Comparison of ENCODE assay signal across 8 cellular contexts in the genomic region with DNA sequence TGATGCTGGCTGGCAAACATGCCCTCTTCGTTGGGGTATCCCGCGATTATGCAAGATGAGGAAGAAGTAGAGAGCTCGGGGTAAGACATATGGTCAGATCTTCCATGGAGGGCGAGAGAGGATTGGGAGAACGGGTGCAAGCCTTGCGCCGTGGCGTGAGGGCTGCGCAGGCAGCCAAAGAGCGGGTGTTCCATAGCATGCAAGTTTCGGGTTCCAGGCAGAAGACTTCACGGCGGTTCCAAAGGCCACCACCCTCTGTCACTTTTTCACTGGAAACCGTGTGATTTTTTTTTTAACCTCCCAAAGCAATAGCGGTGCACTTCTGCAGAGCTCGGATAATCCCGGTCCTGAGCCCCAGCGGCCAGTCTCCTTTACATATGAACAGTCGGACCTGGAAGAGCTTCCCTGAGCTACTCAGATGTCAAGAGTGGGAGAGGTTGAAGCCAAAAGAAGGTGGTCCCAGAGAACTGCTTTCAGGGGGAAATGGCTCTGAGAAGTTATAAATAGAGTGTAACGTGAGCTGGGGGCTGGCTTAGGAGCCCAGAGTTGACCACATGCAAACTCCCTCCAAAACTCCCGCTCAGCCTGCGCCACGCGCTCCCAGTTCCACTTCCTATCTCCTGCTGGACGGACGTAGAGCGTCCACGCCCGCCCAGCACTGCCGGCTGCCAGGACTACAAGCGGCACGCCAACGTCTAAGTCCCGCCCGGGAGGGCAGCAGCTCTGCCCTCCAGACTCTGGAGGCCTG. TPM values are rescaled to one million over a fixed set of nuclear protein-coding genes. Genes with fewer than 3 reads are reported as not detected.
DNase-seq lines count a peak whose midpoint lies in the region; ATAC-seq and TF ChIP-seq lines count a peak whose summit lies in the region.

A gene (minus strand): TSS at position 475 of the 748 bp plus-strand sequence. CDS start 281 bp downstream, at position 194.

- H3K27me3 ChIP-seq in dorsolateral prefrontal cortex, result peaks cover 0 to 72% (median 49%) of the 10 kb centered on the region in 45 donors
- no peaks in the 10 kb centered on the region for H3K27me3 ChIP-seq in liver (ENCODE audit: control insufficient read depth in 4 of 4, insufficient read depth in 4 of 4, low read length in 3 of 4)
- peaks cover 35% of the 10 kb centered on the region for H3K27me3 ChIP-seq in suprapubic skin

- no peaks in the 10 kb centered on the region for H3K36me3 ChIP-seq in liver (ENCODE audit: control insufficient read depth in 4 of 4, insufficient read depth in 3 of 4, low read depth in 1 of 4, low read length in 3 of 4)
- no peaks in the 10 kb centered on the region for H3K36me3 ChIP-seq in suprapubic skin

- TF ChIP-seq CTCF in dorsolateral prefrontal cortex (IDR thresholded peaks at IDR 0.05 in 54 of 56, conservative IDR thresholded peaks at IDR 0.05 in 2 of 56; ENCODE audit: low read depth in 1 of 56, partially characterized antibody in 56 of 56) (no peak), liver (IDR thresholded peaks at IDR 0.05; ENCODE audit: low read depth, low read length, missing input control) (no peak), suprapubic skin (IDR thresholded peaks at IDR 0.05) (no peak)

- no peak within 1 kb of the TSS for H3K9ac ChIP-seq in liver (ENCODE audit: low read depth in 1 of 2, low read length in 2 of 2)

- H3K9me3 ChIP-seq in liver (ENCODE audit: control insufficient read depth in 4 of 4, low read length in 3 of 4), result no peaks in the 10 kb centered on the region
- H3K9me3 ChIP-seq in suprapubic skin, result no peaks in the 10 kb centered on the region

- H3K4me1 ChIP-seq in liver (ENCODE audit: control insufficient read depth in 4 of 4, insufficient read depth in 4 of 4, low read length in 3 of 4), result peaks cover 5 to 30% (median 21%) of the 10 kb centered on the region in 4 donors
- peaks cover 12% of the 10 kb centered on the region for H3K4me1 ChIP-seq in suprapubic skin

- TF ChIP-seq POLR2A in suprapubic skin (IDR thresholded peaks at IDR 0.05), result peak in 1 of 2 donors; percentile 31

- 2% methylated on average over 36 of the region's 36 CpGs for WGBS in liver
- WGBS in suprapubic skin, result 0% methylated on average over 21 of the region's 36 CpGs

- TF ChIP-seq RAD21 in liver (IDR thresholded peaks at IDR 0.05), result peak in 1 of 2 donors; percentile 20

- intact Hi-C loops in dorsolateral prefrontal cortex (cut with DNase I), result no loop called here

- H3K27ac ChIP-seq in dorsolateral prefrontal cortex (peak within 1 kb of the TSS in 1 of 59 donors; percentile 13), liver (ENCODE audit: low read depth in 1 of 2, low read length in 2 of 2) (peak within 1 kb of the TSS; percentile 51 to 58), suprapubic skin (peak within 1 kb of the TSS; percentile 75)

- DNase-seq in LHCN-M2 (ENCODE audit: low read depth) (peak; percentile 68), dorsolateral prefrontal cortex (peak in 2 of 10 donors; percentile 19 to 43), suprapubic skin (ENCODE audit: low spot score in 2 of 2) (peak; percentile 81 to 85), Ammon's horn (ENCODE audit: low spot score) (no peak), NCI-H2196 treated with DMSO at 0.1 percent for 48 hours (lab: John Stamatoyannopoulos, UW; ENCODE audit: unreplicated experiment) (no peak), DMS114 treated with DMSO at 0.1 percent for 48 hours (lab: John Stamatoyannopoulos, UW; ENCODE audit: unreplicated experiment) (no peak)

- ATAC-seq in GM18519 (IDR thresholded peaks at IDR 0.05; ENCODE audit: low FRiP score, unreplicated experiment), result no peak

- peak within 1 kb of the TSS; percentile 18 to 72 (median 48) for H3K4me3 ChIP-seq in dorsolateral prefrontal cortex
- H3K4me3 ChIP-seq in liver (ENCODE audit: low read depth in 1 of 3, low read length in 3 of 3), result peak within 1 kb of the TSS; percentile 57 to 75 (median 63)
- H3K4me3 ChIP-seq in suprapubic skin, result peak within 1 kb of the TSS; percentile 50

- TF ChIP-seq EP300 in suprapubic skin (IDR thresholded peaks at IDR 0.05), result no peak

TF ChIP-seq in liver, 16 proteins besides CTCF, POLR2A, EP300 and RAD21:
- TF ChIP-seq, protein P1, sequence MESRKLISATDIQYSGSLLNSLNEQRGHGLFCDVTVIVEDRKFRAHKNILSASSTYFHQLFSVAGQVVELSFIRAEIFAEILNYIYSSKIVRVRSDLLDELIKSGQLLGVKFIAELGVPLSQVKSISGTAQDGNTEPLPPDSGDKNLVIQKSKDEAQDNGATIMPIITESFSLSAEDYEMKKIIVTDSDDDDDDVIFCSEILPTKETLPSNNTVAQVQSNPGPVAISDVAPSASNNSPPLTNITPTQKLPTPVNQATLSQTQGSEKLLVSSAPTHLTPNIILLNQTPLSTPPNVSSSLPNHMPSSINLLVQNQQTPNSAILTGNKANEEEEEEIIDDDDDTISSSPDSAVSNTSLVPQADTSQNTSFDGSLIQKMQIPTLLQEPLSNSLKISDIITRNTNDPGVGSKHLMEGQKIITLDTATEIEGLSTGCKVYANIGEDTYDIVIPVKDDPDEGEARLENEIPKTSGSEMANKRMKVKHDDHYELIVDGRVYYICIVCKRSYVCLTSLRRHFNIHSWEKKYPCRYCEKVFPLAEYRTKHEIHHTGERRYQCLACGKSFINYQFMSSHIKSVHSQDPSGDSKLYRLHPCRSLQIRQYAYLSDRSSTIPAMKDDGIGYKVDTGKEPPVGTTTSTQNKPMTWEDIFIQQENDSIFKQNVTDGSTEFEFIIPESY (IDR thresholded peaks at IDR 0.05), result no peak
- no peak for TF ChIP-seq FOXA2 (IDR thresholded peaks at IDR 0.05)
- TF ChIP-seq EGR1 (IDR thresholded peaks at IDR 0.05; ENCODE audit: low read depth in 2 of 2), result no peak
- TF ChIP-seq, protein P2, sequence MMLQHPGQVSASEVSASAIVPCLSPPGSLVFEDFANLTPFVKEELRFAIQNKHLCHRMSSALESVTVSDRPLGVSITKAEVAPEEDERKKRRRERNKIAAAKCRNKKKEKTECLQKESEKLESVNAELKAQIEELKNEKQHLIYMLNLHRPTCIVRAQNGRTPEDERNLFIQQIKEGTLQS (IDR thresholded peaks at IDR 0.05), result no peak
- no peak for TF ChIP-seq HNF4G (IDR thresholded peaks at IDR 0.05)
- TF ChIP-seq RXRA (IDR thresholded peaks at IDR 0.05), result no peak
- no peak for TF ChIP-seq FOXA1 (IDR thresholded peaks at IDR 0.05)
- TF ChIP-seq YY1 (IDR thresholded peaks at IDR 0.05), result no peak
- TF ChIP-seq JUND (IDR thresholded peaks at IDR 0.05), result no peak
- TF ChIP-seq, protein P3, sequence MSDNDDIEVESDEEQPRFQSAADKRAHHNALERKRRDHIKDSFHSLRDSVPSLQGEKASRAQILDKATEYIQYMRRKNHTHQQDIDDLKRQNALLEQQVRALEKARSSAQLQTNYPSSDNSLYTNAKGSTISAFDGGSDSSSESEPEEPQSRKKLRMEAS (IDR thresholded peaks at IDR 0.05), result peak; percentile 76
- TF ChIP-seq, protein P4, sequence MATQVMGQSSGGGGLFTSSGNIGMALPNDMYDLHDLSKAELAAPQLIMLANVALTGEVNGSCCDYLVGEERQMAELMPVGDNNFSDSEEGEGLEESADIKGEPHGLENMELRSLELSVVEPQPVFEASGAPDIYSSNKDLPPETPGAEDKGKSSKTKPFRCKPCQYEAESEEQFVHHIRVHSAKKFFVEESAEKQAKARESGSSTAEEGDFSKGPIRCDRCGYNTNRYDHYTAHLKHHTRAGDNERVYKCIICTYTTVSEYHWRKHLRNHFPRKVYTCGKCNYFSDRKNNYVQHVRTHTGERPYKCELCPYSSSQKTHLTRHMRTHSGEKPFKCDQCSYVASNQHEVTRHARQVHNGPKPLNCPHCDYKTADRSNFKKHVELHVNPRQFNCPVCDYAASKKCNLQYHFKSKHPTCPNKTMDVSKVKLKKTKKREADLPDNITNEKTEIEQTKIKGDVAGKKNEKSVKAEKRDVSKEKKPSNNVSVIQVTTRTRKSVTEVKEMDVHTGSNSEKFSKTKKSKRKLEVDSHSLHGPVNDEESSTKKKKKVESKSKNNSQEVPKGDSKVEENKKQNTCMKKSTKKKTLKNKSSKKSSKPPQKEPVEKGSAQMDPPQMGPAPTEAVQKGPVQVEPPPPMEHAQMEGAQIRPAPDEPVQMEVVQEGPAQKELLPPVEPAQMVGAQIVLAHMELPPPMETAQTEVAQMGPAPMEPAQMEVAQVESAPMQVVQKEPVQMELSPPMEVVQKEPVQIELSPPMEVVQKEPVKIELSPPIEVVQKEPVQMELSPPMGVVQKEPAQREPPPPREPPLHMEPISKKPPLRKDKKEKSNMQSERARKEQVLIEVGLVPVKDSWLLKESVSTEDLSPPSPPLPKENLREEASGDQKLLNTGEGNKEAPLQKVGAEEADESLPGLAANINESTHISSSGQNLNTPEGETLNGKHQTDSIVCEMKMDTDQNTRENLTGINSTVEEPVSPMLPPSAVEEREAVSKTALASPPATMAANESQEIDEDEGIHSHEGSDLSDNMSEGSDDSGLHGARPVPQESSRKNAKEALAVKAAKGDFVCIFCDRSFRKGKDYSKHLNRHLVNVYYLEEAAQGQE (IDR thresholded peaks at IDR 0.05), result peak; percentile 13
- no peak for TF ChIP-seq SP1 (IDR thresholded peaks at IDR 0.05)
- no peak for TF ChIP-seq TAF1 (conservative IDR thresholded peaks at IDR 0.05)
- peak in 1 of 2 donors; percentile 27 for TF ChIP-seq HNF4A (conservative IDR thresholded peaks at IDR 0.05)

RNA-seq across cellular contexts. Expression of the gene that starts here (rescaled TPM):
- total RNA-seq in LHCN-M2 (2014; rRNA removed) (0.06 TPM in 1 of 2 replicates, not detected in the other), dorsolateral prefrontal cortex (1 to 10 TPM in 28 of 120 experiments, under 1 TPM in 91, not detected in 1; 0.17 to 2.5 (median 0.66) TPM), liver (under 1 TPM; 0.33 to 0.70 TPM), suprapubic skin (1 to 10 TPM; 1.0 to 8.9 (median 3.0) TPM)
- polyA plus RNA-seq in LHCN-M2 (2012), result 0.05 TPM
- polyA plus RNA-seq in liver, result under 1 TPM; 0.32 to 0.60 TPM

Comparison
In these comparisons a context has a peak if more than half of its experiments do, and no peak if none do; other contexts are left out.
1. Peak in DNase-seq in LHCN-M2; RNA of the gene not detected or under 1 TPM.
2. DNase-seq: peak in suprapubic skin (2 of 2); none in Ammon's horn (single experiment), NCI-H2196 treated with DMSO at 0.1 percent for 48 hours (single experiment) and DMS114 treated with DMSO at 0.1 percent for 48 hours (single experiment).
3. Peak in every context shown above with its lines, with median percentiles within 50 percentile points of each other: H3K4me3 ChIP-seq.